ENCODE assay signal across 20 cellular contexts in genomic region chr4:27701563-27701962, GRCh38.
DNase-seq lines count a peak whose midpoint lies in the region; ATAC-seq and TF ChIP-seq lines count a peak whose summit lies in the region.
"Had no signal": no experiment of that assay in that cellular context is flagged by ENCODE, and none has a peak within 500 bp of the region (broad histone marks: within the 10 kb centered on the region; RNA-seq: fewer than 3 reads in every experiment).

No MANE protein-coding gene starts in this region.

- no peaks in the 10 kb centered on the region for H3K9me3 ChIP-seq in WERI-Rb-1 (ENCODE audit: severe bottlenecking)
- H3K9me3 ChIP-seq: HAP-1 had no signal

- no peaks in the 10 kb centered on the region for H3K36me3 ChIP-seq in WERI-Rb-1
- H3K36me3 ChIP-seq: HAP-1 had no signal

- H3K27ac ChIP-seq in WERI-Rb-1: no peak overlapping the region
- H3K27ac ChIP-seq: C4-2B had no signal

- no peak overlapping the region for H3K4me3 ChIP-seq in WERI-Rb-1 (ENCODE audit: low read depth, low read length)
- H3K4me3 ChIP-seq: HAP-1 had no signal

- H3K27me3 ChIP-seq in WERI-Rb-1 (ENCODE audit: insufficient read depth, low read depth, severe bottlenecking): no peaks in the 10 kb centered on the region

- ATAC-seq in HG03460 (IDR thresholded peaks at IDR 0.05; ENCODE audit: unreplicated experiment): no peak
- ATAC-seq: Panc1, SK-N-SH treated with all-trans-retinoic acid at 6 μM for 48 hours had no signal

- no peak for TF ChIP-seq CTCF in WERI-Rb-1 (IDR thresholded peaks at IDR 0.05; ENCODE audit: low read depth, low read length)

- DNase-seq in NCI-H748 (lab: John Stamatoyannopoulos, UW; ENCODE audit: unreplicated experiment): peak; percentile 3
- DNase-seq in NCI-H748 treated with DMSO at 0.1 percent for 48 hours (lab: John Stamatoyannopoulos, UW): no peak
- peak; percentile 15 for DNase-seq in astrocyte of the hippocampus (ENCODE audit: low read depth, low spot score)
- DNase-seq in left kidney (ENCODE audit: low read depth, low spot score): peak; percentile 53
- no peak for DNase-seq in putamen (ENCODE audit: low spot score)
- DNase-seq in WERI-Rb-1: no peak
- DNase-seq: 8988T; Calu3; CD8-positive, alpha-beta memory T cell; DMS153; NCI-H1105; NCI-H2029 treated with DMSO at 0.1 percent for 48 hours; NCI-H446 treated with DMSO at 0.1 percent for 48 hours; NCI-H526 treated with DMSO at 0.1 percent for 48 hours; SIG-M5 had no signal

Comparison
In these comparisons a context has a peak if more than half of its experiments do, and no peak if none do; other contexts are left out.
1. DNase-seq: peak in NCI-H748 (single experiment), astrocyte of the hippocampus (single experiment) and left kidney (single experiment); none in NCI-H748 treated with DMSO at 0.1 percent for 48 hours (single experiment), putamen (single experiment) and WERI-Rb-1 (single experiment).